ENCODE assay signal across 8 cellular contexts in genomic region chr5:116766470-116766947, GRCh38.
DNase-seq lines count a peak whose midpoint lies in the region; ATAC-seq and TF ChIP-seq lines count a peak whose summit lies in the region.

No MANE protein-coding gene starts in this region.

- H3K27me3 ChIP-seq in right atrium auricular region: no peaks in the 10 kb centered on the region

- H3K27ac ChIP-seq in RWPE1 (no peak overlapping the region), right atrium auricular region (no peak overlapping the region)

- H3K4me3 ChIP-seq in right atrium auricular region: no peak overlapping the region

- CTCF ChIA-PET in RWPE1 (lab: Yijun Ruan, JAX): interaction anchor here (0.6 kb wide), 1 partner anchor 41 kb away, joined by 3 read pairs; no protein-coding TSS in a partner anchor

- TF ChIP-seq CTCF in RWPE1 (conservative IDR thresholded peaks at IDR 0.05; ENCODE audit: low read depth) (no peak), right atrium auricular region (IDR thresholded peaks at IDR 0.05) (no peak)

- H3K9me3 ChIP-seq in right atrium auricular region: no peaks in the 10 kb centered on the region

- peaks cover 0 to 6% of the 10 kb centered on the region in 2 donors for H3K4me1 ChIP-seq in right atrium auricular region

- DNase-seq in activated CD4-positive, alpha-beta T cell treated with anti-CD3 and anti-CD28 coated beads for 48 hours: peak; percentile 7
- DNase-seq in activated CD4-positive, alpha-beta T cell treated with anti-CD3 and anti-CD28 coated beads, Interleukin-2, amount 50 U/mL, for 1 hour: no peak
- DNase-seq in RWPE1 (ENCODE audit: low spot score): peak; percentile 52
- DNase-seq in right atrium auricular region (ENCODE audit: low spot score): peak; percentile 72
- no peak for DNase-seq in medulla oblongata (ENCODE audit: extremely low spot score)
- no peak for DNase-seq in dermis blood vessel endothelial cell
- DNase-seq in activated CD4-positive, alpha-beta T cell treated with anti-CD3 and anti-CD28 coated beads for 1 hour: no peak

- POLR2A ChIA-PET in RWPE1 (lab: Yijun Ruan, JAX; ENCODE audit: low non-redundant PET): no interaction called here

- H3K36me3 ChIP-seq in right atrium auricular region: no peaks in the 10 kb centered on the region

- ATAC-seq in HG02973 (IDR thresholded peaks at IDR 0.05; ENCODE audit: unreplicated experiment): peak; percentile 50

Comparison
In these comparisons a context has a peak if more than half of its experiments do, and no peak if none do; other contexts are left out.
1. DNase-seq: peak in activated CD4-positive, alpha-beta T cell treated with anti-CD3 and anti-CD28 coated beads for 48 hours (single experiment), RWPE1 (single experiment) and right atrium auricular region (single experiment); none in activated CD4-positive, alpha-beta T cell treated with anti-CD3 and anti-CD28 coated beads, Interleukin-2, amount 50 U/mL, for 1 hour (single experiment), medulla oblongata (single experiment), dermis blood vessel endothelial cell (single experiment) and activated CD4-positive, alpha-beta T cell treated with anti-CD3 and anti-CD28 coated beads for 1 hour (single experiment).